Comparison of ENCODE assay signal across 26 cellular contexts in genomic region chr9:99828054-99828416, GRCh38. TPM values are rescaled to one million over a fixed set of nuclear protein-coding genes. Genes with fewer than 3 reads are reported as not detected.
A peak's percentile ranks its signal among the peaks of the same experiment; 100 is the strongest.
DNase-seq lines count a peak whose midpoint lies in the region; ATAC-seq and TF ChIP-seq lines count a peak whose summit lies in the region.
"Had no signal": no experiment of that assay in that cellular context is flagged by ENCODE, and none has a peak within 500 bp of the region (broad histone marks: within the 10 kb centered on the region; RNA-seq: fewer than 3 reads in every experiment).

No MANE protein-coding gene starts in this region.

- H3K36me3 ChIP-seq in hepatocyte (replicated peaks; ENCODE audit: insufficient read depth, low read depth) (no peaks in the 10 kb centered on the region), right lobe of liver (no peaks in the 10 kb centered on the region)
- H3K36me3 ChIP-seq: colonic mucosa had no signal

- peaks cover 48% of the 10 kb centered on the region for H3K4me1 Mint-ChIP-seq in activated CD4-positive, alpha-beta T cell treated with anti-CD3 and anti-CD28 coated beads for 36 hours
- H3K4me1 Mint-ChIP-seq in activated naive CD8-positive, alpha-beta T cell treated with anti-CD3 and anti-CD28 coated beads for 36 hours = peaks cover 49% of the 10 kb centered on the region

- no peaks in the 10 kb centered on the region for H4K20me1 ChIP-seq in hepatocyte (ENCODE audit: insufficient read depth, poor library complexity, severe bottlenecking)

- H3K27ac ChIP-seq in hepatocyte = no peak overlapping the region
- no peak overlapping the region for H3K27ac ChIP-seq in right lobe of liver
- H3K27ac ChIP-seq: 22Rv1, colonic mucosa, RWPE1, SK-N-MC, tibial nerve had no signal

- CTCF ChIA-PET in activated CD4-positive, alpha-beta T cell treated with anti-CD3 and anti-CD28 coated beads for 36 hours (lab: Charles Lee) = interaction anchor here (1.1 to 1.4 kb wide), 2 partner anchors 9 to 17 kb away, joined by 3 to 4 read pairs; no protein-coding TSS in a partner anchor

- no peak for TF ChIP-seq POLR2A in right lobe of liver (IDR thresholded peaks at IDR 0.05)

- no peak for TF ChIP-seq CTCF in hepatocyte (IDR thresholded peaks at IDR 0.05; ENCODE audit: poor library complexity)
- no peak for TF ChIP-seq CTCF in right lobe of liver (IDR thresholded peaks at IDR 0.05)

- no peak overlapping the region for H2AFZ ChIP-seq in hepatocyte

- DNase-seq in activated CD4-positive, alpha-beta T cell treated with anti-CD3 and anti-CD28 coated beads for 36 hours = no peak
- no peak for DNase-seq in activated CD4-positive, alpha-beta T cell treated with anti-CD3 and anti-CD28 coated beads for 4 hours
- no peak for DNase-seq in activated naive CD8-positive, alpha-beta T cell treated with anti-CD3 and anti-CD28 coated beads for 36 hours
- no peak for DNase-seq in hepatocyte (ENCODE audit: low spot score)
- peak; percentile 21 for DNase-seq in retina
- DNase-seq in anterior cingulate cortex (lab: John Stamatoyannopoulos, UW) = no peak
- no peak for DNase-seq in right lobe of liver
- DNase-seq in DMS79 treated with DMSO at 0.1 percent for 48 hours (lab: John Stamatoyannopoulos, UW) = no peak
- DNase-seq: activated CD4-positive, alpha-beta memory T cell treated with anti-CD3 and anti-CD28 coated beads, Interleukin-2, amount 10 ng/mL, durations not matched to agents 7 days and 5 days; activated T-cell treated with anti-CD3 and anti-CD28 coated beads, Interleukin-2, amount 50 U/mL, for 24 hours; CD8-positive, alpha-beta memory T cell; colonic mucosa; DMS53; GF-D8; head of caudate nucleus; Kasumi-1; NCI-H187 treated with DMSO at 0.1 percent for 48 hours; NCI-H69; stimulated activated CD4-positive, alpha-beta T cell treated with anti-CD3 and anti-CD28 coated beads, Interleukin-2, amount 100 ng/mL, for 48 hours; stimulated activated naive CD4-positive, alpha-beta T cell treated with Interleukin-2 at 50 U/mL for 16 hours; T-helper 2 cell had no signal

- H3K9me3 ChIP-seq in hepatocyte (ENCODE audit: low read depth) (no peaks in the 10 kb centered on the region), right lobe of liver (no peaks in the 10 kb centered on the region)
- H3K9me3 ChIP-seq: colonic mucosa, tibial nerve had no signal

- H3K4me1 ChIP-seq in hepatocyte (ENCODE audit: insufficient read depth) (peaks cover 18% of the 10 kb centered on the region), right lobe of liver (peaks cover 0 to 26% (median 10%) of the 10 kb centered on the region in 4 donors)

- peaks cover 97% of the 10 kb centered on the region for H3K27me3 ChIP-seq in hepatocyte
- H3K27me3 ChIP-seq in right lobe of liver = peaks cover 0 to 34% of the 10 kb centered on the region in 2 donors

- peak overlapping the region; percentile 62 for H3K4me2 ChIP-seq in hepatocyte

- H3K36me3 Mint-ChIP-seq in activated CD4-positive, alpha-beta T cell treated with anti-CD3 and anti-CD28 coated beads for 36 hours (ENCODE audit: low read depth) = peaks cover 73% of the 10 kb centered on the region
- H3K36me3 Mint-ChIP-seq in activated naive CD8-positive, alpha-beta T cell treated with anti-CD3 and anti-CD28 coated beads for 36 hours = peaks cover 69% of the 10 kb centered on the region

- H3K27ac Mint-ChIP-seq in activated CD4-positive, alpha-beta T cell treated with anti-CD3 and anti-CD28 coated beads for 36 hours = no peak overlapping the region
- H3K27ac Mint-ChIP-seq in activated naive CD8-positive, alpha-beta T cell treated with anti-CD3 and anti-CD28 coated beads for 36 hours = no peak overlapping the region
- H3K27ac Mint-ChIP-seq: activated CD4-positive, alpha-beta memory T cell treated with anti-CD3 and anti-CD28 coated beads, Interleukin-2, amount 10 ng/mL, durations not matched to agents 7 days and 5 days; activated T-cell treated with anti-CD3 and anti-CD28 coated beads, Interleukin-2, amount 50 U/mL, for 24 hours had no signal

- ATAC-seq in activated CD4-positive, alpha-beta T cell treated with anti-CD3 and anti-CD28 coated beads for 36 hours = no peak
- ATAC-seq in right lobe of liver = no peak
- ATAC-seq: activated naive CD4-positive, alpha-beta T cell treated with anti-CD3 and anti-CD28 coated beads, Interleukin-2, amount 50 U/mL, for 72 hours had no signal

- no peaks in the 10 kb centered on the region for H3K9me2 ChIP-seq in hepatocyte (replicated peaks; ENCODE audit: insufficient read depth)

- intact Hi-C loops in activated CD4-positive, alpha-beta T cell treated with anti-CD3 and anti-CD28 coated beads for 36 hours (cut with DNase I, micrococcal nuclease) = loop anchor here (10.0 kb wide), 3 partner anchors 497 to 1707 kb away; partner anchors contain the start of genes RNF20 (in 1 of the 2) and TGFBR1 (in 1 of the 2)
- intact Hi-C loops in right lobe of liver (cut with DNase I) = no loop called here

- POLR2A ChIA-PET in activated CD4-positive, alpha-beta T cell treated with anti-CD3 and anti-CD28 coated beads for 36 hours (lab: Charles Lee) = interaction anchor here (0.7 kb wide), 1 partner anchor 9 kb away, joined by 4 read pairs; no protein-coding TSS in a partner anchor

- peak overlapping the region; percentile 17 for H3K4me3 Mint-ChIP-seq in activated CD4-positive, alpha-beta T cell treated with anti-CD3 and anti-CD28 coated beads for 36 hours
- H3K4me3 Mint-ChIP-seq in activated naive CD8-positive, alpha-beta T cell treated with anti-CD3 and anti-CD28 coated beads for 36 hours = peak overlapping the region; percentile 29
- H3K4me3 Mint-ChIP-seq: activated CD4-positive, alpha-beta memory T cell treated with anti-CD3 and anti-CD28 coated beads, Interleukin-2, amount 10 ng/mL, durations not matched to agents 7 days and 5 days; activated T-cell treated with anti-CD3 and anti-CD28 coated beads, Interleukin-2, amount 50 U/mL, for 24 hours had no signal

- no peaks in the 10 kb centered on the region for H3K9me3 Mint-ChIP-seq in activated CD4-positive, alpha-beta T cell treated with anti-CD3 and anti-CD28 coated beads for 36 hours (ENCODE audit: low read depth)
- no peaks in the 10 kb centered on the region for H3K9me3 Mint-ChIP-seq in activated naive CD8-positive, alpha-beta T cell treated with anti-CD3 and anti-CD28 coated beads for 36 hours
- H3K9me3 Mint-ChIP-seq: activated CD4-positive, alpha-beta memory T cell treated with anti-CD3 and anti-CD28 coated beads, Interleukin-2, amount 10 ng/mL, durations not matched to agents 7 days and 5 days; activated naive CD4-positive, alpha-beta T cell treated with anti-CD3 and anti-CD28 coated beads, Interleukin-2, amount 50 U/mL, for 72 hours; activated T-cell treated with anti-CD3 and anti-CD28 coated beads, Interleukin-2, amount 50 U/mL, for 24 hours; CD8-positive, alpha-beta memory T cell had no signal

- H3K79me2 ChIP-seq in hepatocyte = no peaks in the 10 kb centered on the region

- H3K4me3 ChIP-seq in hepatocyte (no peak overlapping the region), right lobe of liver (no peak overlapping the region)
- H3K4me3 ChIP-seq: colonic mucosa, SK-N-MC had no signal

- WGBS in hepatocyte (ENCODE audit: low lambda C conversion rate, missing lambda C conversion rate) = 64% methylated on average over 12 of the region's 15 CpGs
- WGBS in right lobe of liver (ENCODE audit: insufficient coverage, low coverage, low lambda C conversion rate, missing lambda C conversion rate) = 100% methylated on average over 1 of the region's 15 CpGs

- H3K27me3 Mint-ChIP-seq in activated CD4-positive, alpha-beta T cell treated with anti-CD3 and anti-CD28 coated beads for 36 hours = peaks cover 22% of the 10 kb centered on the region
- H3K27me3 Mint-ChIP-seq in activated naive CD8-positive, alpha-beta T cell treated with anti-CD3 and anti-CD28 coated beads for 36 hours = peaks cover 21% of the 10 kb centered on the region

RNA-seq across cellular contexts. Expression of gene NR4A3, which starts 6.3 kb away (rescaled TPM):
- total RNA-seq in activated CD4-positive, alpha-beta T cell treated with anti-CD3 and anti-CD28 coated beads for 36 hours = 10 to 100 TPM; 26.7 to 27.5 TPM
- total RNA-seq in activated naive CD8-positive, alpha-beta T cell treated with anti-CD3 and anti-CD28 coated beads for 36 hours = 10 to 100 TPM; 35.7 to 36.9 TPM
- total RNA-seq in hepatocyte (2.2 and 2.4 TPM in 2 replicates), right lobe of liver (1 to 10 TPM in 1 of 6 experiments, under 1 TPM in 5; 0.13 to 1.2 (median 0.30) TPM)
- polyA plus RNA-seq in hepatocyte = 2.9 and 6.1 TPM in 2 replicates

Comparison
In these comparisons a context has a peak if more than half of its experiments do, and no peak if none do; other contexts are left out.
1. intact Hi-C loops: an anchor here in activated CD4-positive, alpha-beta T cell treated with anti-CD3 and anti-CD28 coated beads for 36 hours (10.0 kb wide); none called in right lobe of liver.